16 cellular contexts compared by ENCODE assay signal in genomic region chr22:46983046-46983445, GRCh38.
A peak's percentile ranks its signal among the peaks of the same experiment; 100 is the strongest.
DNase-seq lines count a peak whose midpoint lies in the region; ATAC-seq and TF ChIP-seq lines count a peak whose summit lies in the region.
"Had no signal": no experiment of that assay in that cellular context is flagged by ENCODE, and none has a peak within 500 bp of the region (broad histone marks: within the 10 kb centered on the region; RNA-seq: fewer than 3 reads in every experiment).

No MANE protein-coding gene starts in this region.

- ATAC-seq in esophagus mucosa (no peak), body of pancreas (no peak), T-cell (replicated peaks in 1 of 4) (no peak)
- no peak for ATAC-seq in natural killer cell treated with Interleukin-12 subunit alpha and Interleukin-12 subunit beta and Interleukin-15 and Interleukin-18, amount 100 ng/mL, for 72 hours
- ATAC-seq: CD8-positive, alpha-beta T cell had no signal

- no peaks in the 10 kb centered on the region for H3K4me1 ChIP-seq in breast epithelium
- peaks cover 18% of the 10 kb centered on the region for H3K4me1 ChIP-seq in osteoblast (ENCODE audit: insufficient read depth, low read length)
- H3K4me1 ChIP-seq in body of pancreas, result no peaks in the 10 kb centered on the region
- H3K4me1 ChIP-seq: BLaER1 had no signal

- POLR2A ChIA-PET in MCF 10A (lab: Yijun Ruan, JAX), result interaction anchor here (0.6 kb wide), 1 partner anchor 31 kb away, joined by 4 read pairs; no protein-coding TSS in a partner anchor
- POLR2A ChIA-PET in T-cell (lab: Charles Lee), result no interaction called here

- no peak overlapping the region for H3K4me3 ChIP-seq in breast epithelium
- no peak overlapping the region for H3K4me3 ChIP-seq in osteoblast (ENCODE audit: insufficient read depth, low read length)
- no peak overlapping the region for H3K4me3 ChIP-seq in body of pancreas
- H3K4me3 ChIP-seq: BLaER1 had no signal

- no peaks in the 10 kb centered on the region for H3K36me3 ChIP-seq in breast epithelium
- H3K36me3 ChIP-seq in osteoblast (ENCODE audit: insufficient read depth, low read length), result no peaks in the 10 kb centered on the region
- no peaks in the 10 kb centered on the region for H3K36me3 ChIP-seq in body of pancreas (replicated peaks in 1 of 2; ENCODE audit: insufficient read depth in 1 of 2, low read depth in 2 of 2)

- 91 to 94% methylated on average over 4 of the region's 4 CpGs for WGBS in body of pancreas, 2 donors

- H3K4me3 Mint-ChIP-seq in MCF 10A (ENCODE audit: unreplicated experiment) (no peak overlapping the region), T-cell (no peak overlapping the region)
- no peak overlapping the region for H3K4me3 Mint-ChIP-seq in natural killer cell treated with Interleukin-12 subunit alpha and Interleukin-12 subunit beta and Interleukin-15 and Interleukin-18, amount 100 ng/mL, for 72 hours
- H3K4me3 Mint-ChIP-seq: CD14-positive monocyte; CD8-positive, alpha-beta T cell had no signal

- no peak overlapping the region for H3K4me2 ChIP-seq in osteoblast (ENCODE audit: insufficient read depth, low read length)
- H3K4me2 ChIP-seq: BLaER1 had no signal

- no peaks in the 10 kb centered on the region for H3K27me3 ChIP-seq in breast epithelium
- no peaks in the 10 kb centered on the region for H3K27me3 ChIP-seq in osteoblast (ENCODE audit: insufficient read depth, low read length)
- no peaks in the 10 kb centered on the region for H3K27me3 ChIP-seq in body of pancreas
- H3K27me3 ChIP-seq: BLaER1 had no signal

- peaks cover 26% of the 10 kb centered on the region for H3K4me1 Mint-ChIP-seq in MCF 10A (ENCODE audit: insufficient read depth, unreplicated experiment)
- peaks cover 11 to 22% of the 10 kb centered on the region in 2 donors for H3K4me1 Mint-ChIP-seq in natural killer cell treated with Interleukin-12 subunit alpha and Interleukin-12 subunit beta and Interleukin-15 and Interleukin-18, amount 100 ng/mL, for 72 hours (ENCODE audit: low read depth in 2 of 2)
- H3K4me1 Mint-ChIP-seq in T-cell, result peaks cover 6 to 10% (median 10%) of the 10 kb centered on the region in 3 donors
- H3K4me1 Mint-ChIP-seq: CD14-positive monocyte had no signal

- H3K27ac ChIP-seq in breast epithelium, result no peak overlapping the region
- no peak overlapping the region for H3K27ac ChIP-seq in osteoblast (ENCODE audit: low read depth, low read length)
- no peak overlapping the region for H3K27ac ChIP-seq in body of pancreas
- H3K27ac ChIP-seq: BLaER1 had no signal

- no peak for DNase-seq in MCF 10A (ENCODE audit: unreplicated experiment)
- no peak for DNase-seq in breast epithelium (ENCODE audit: low spot score in 2 of 2)
- peak; percentile 60 for DNase-seq in myocyte (ENCODE audit: low read depth)
- peak; percentile 51 for DNase-seq in osteoblast (ENCODE audit: insufficient read length, low spot score, missing footprints)
- DNase-seq in body of pancreas, result no peak
- no peak for DNase-seq in natural killer cell treated with Interleukin-12 subunit alpha and Interleukin-12 subunit beta and Interleukin-15 and Interleukin-18, amount 100 ng/mL, for 72 hours (ENCODE audit: low spot score)
- DNase-seq in T-cell, result no peak
- DNase-seq: 8988T; Calu3; CD8-positive, alpha-beta T cell; DMS79 treated with DMSO at 0.1 percent for 48 hours; GF-D8; GOT3 had no signal

- H3K9me3 Mint-ChIP-seq in MCF 10A (ENCODE audit: unreplicated experiment) (no peaks in the 10 kb centered on the region), T-cell (no peaks in the 10 kb centered on the region)
- H3K9me3 Mint-ChIP-seq in natural killer cell treated with Interleukin-12 subunit alpha and Interleukin-12 subunit beta and Interleukin-15 and Interleukin-18, amount 100 ng/mL, for 72 hours, result no peaks in the 10 kb centered on the region
- H3K9me3 Mint-ChIP-seq: CD8-positive, alpha-beta T cell had no signal

- CTCF ChIA-PET in MCF 10A (lab: Yijun Ruan, JAX) (interaction anchor here (1.2 kb wide), 1 partner anchor 14 kb away, joined by 4 read pairs; no protein-coding TSS in a partner anchor), T-cell (lab: Charles Lee) (no interaction called here)

- H3K27me3 Mint-ChIP-seq in MCF 10A (ENCODE audit: insufficient read depth, unreplicated experiment) (no peaks in the 10 kb centered on the region), T-cell (no peaks in the 10 kb centered on the region)
- no peaks in the 10 kb centered on the region for H3K27me3 Mint-ChIP-seq in natural killer cell treated with Interleukin-12 subunit alpha and Interleukin-12 subunit beta and Interleukin-15 and Interleukin-18, amount 100 ng/mL, for 72 hours

- H3K79me2 ChIP-seq in osteoblast (ENCODE audit: insufficient read depth, low read length), result no peaks in the 10 kb centered on the region

- no TSS peak for BruUV-seq in MCF 10A (replicated peaks; lab: Mats Ljungman, UMichigan)

- intact Hi-C loops in MCF 10A (cut with micrococcal nuclease) (no loop called here), breast epithelium (cut with DNase I; ENCODE audit: low total_unique reads) (no loop called here), body of pancreas (cut with DNase I) (no loop called here)

- H2AFZ ChIP-seq in osteoblast (ENCODE audit: low read length), result no peak overlapping the region

- H3K36me3 Mint-ChIP-seq in MCF 10A (ENCODE audit: insufficient read depth, unreplicated experiment) (peaks cover 5% of the 10 kb centered on the region), T-cell (peaks cover 31% of the 10 kb centered on the region)
- H3K36me3 Mint-ChIP-seq in natural killer cell treated with Interleukin-12 subunit alpha and Interleukin-12 subunit beta and Interleukin-15 and Interleukin-18, amount 100 ng/mL, for 72 hours, result no peaks in the 10 kb centered on the region

- H4K20me1 ChIP-seq in osteoblast (ENCODE audit: insufficient read depth, low read length), result peaks cover 16% of the 10 kb centered on the region

- H3K27ac Mint-ChIP-seq in MCF 10A (ENCODE audit: low read depth, unreplicated experiment) (peak overlapping the region; percentile 63), T-cell (no peak overlapping the region)
- H3K27ac Mint-ChIP-seq in natural killer cell treated with Interleukin-12 subunit alpha and Interleukin-12 subunit beta and Interleukin-15 and Interleukin-18, amount 100 ng/mL, for 72 hours, result no peak overlapping the region
- H3K27ac Mint-ChIP-seq: CD8-positive, alpha-beta T cell had no signal

- H3K9me3 ChIP-seq in breast epithelium, result no peaks in the 10 kb centered on the region
- no peaks in the 10 kb centered on the region for H3K9me3 ChIP-seq in osteoblast (ENCODE audit: low read depth, low read length)
- H3K9me3 ChIP-seq in body of pancreas, result no peaks in the 10 kb centered on the region
- H3K9me3 ChIP-seq: BLaER1 had no signal

- TF ChIP-seq POLR2A in breast epithelium (IDR thresholded peaks at IDR 0.05) (no peak), body of pancreas (IDR thresholded peaks at IDR 0.05) (no peak)

- no peak for TF ChIP-seq CTCF in MCF 10A (IDR thresholded peaks at IDR 0.05; ENCODE audit: unreplicated experiment)
- TF ChIP-seq CTCF in breast epithelium (IDR thresholded peaks at IDR 0.05), result no peak
- TF ChIP-seq CTCF in osteoblast (IDR thresholded peaks at IDR 0.05; ENCODE audit: extremely low read depth, low read depth, low read length), result no peak
- TF ChIP-seq CTCF in body of pancreas (IDR thresholded peaks at IDR 0.05), result no peak

Comparison
In these comparisons a context has a peak if more than half of its experiments do, and no peak if none do; other contexts are left out.
1. DNase-seq: peak in myocyte (single experiment) and osteoblast (single experiment); none in MCF 10A (single experiment), breast epithelium (0 of 2), body of pancreas (0 of 4), natural killer cell treated with Interleukin-12 subunit alpha and Interleukin-12 subunit beta and Interleukin-15 and Interleukin-18, amount 100 ng/mL, for 72 hours (single experiment) and T-cell (0 of 34).